14 cellular contexts compared by ENCODE assay signal in genomic region chr19:11204076-11204602, GRCh38. TPM values are rescaled to one million over a fixed set of nuclear protein-coding genes. Genes with fewer than 3 reads are reported as not detected.
DNase-seq lines count a peak whose midpoint lies in the region; ATAC-seq and TF ChIP-seq lines count a peak whose summit lies in the region.
"Had no signal": no experiment of that assay in that cellular context is flagged by ENCODE, and none has a peak within 500 bp of the region (broad histone marks: within the 10 kb centered on the region; RNA-seq: fewer than 3 reads in every experiment).

No MANE protein-coding gene starts in this region.

- H3F3A ChIP-seq in SU-DHL-6 (ENCODE audit: insufficient read depth): 0 out of 2 replicates have a peak, but pooled peaks cover 4% of the 10 kb centered on the region

- no peak for TF ChIP-seq POLR2A in sigmoid colon (IDR thresholded peaks at IDR 0.05)

- no peaks in the 10 kb centered on the region for H3K79me2 ChIP-seq in SU-DHL-6 (ENCODE audit: insufficient read depth, low read length)

- ATAC-seq in GM21390 (IDR thresholded peaks at IDR 0.05; ENCODE audit: unreplicated experiment) (no peak), left colon (no peak)
- ATAC-seq: activated CD8-positive, alpha-beta T cell treated with anti-CD3 and anti-CD28 coated beads, Interleukin-2, amount 10 ng/mL, durations not matched to agents 7 days and 5 days had no signal

- H3K9me3 ChIP-seq in AG04450 (ENCODE audit: control insufficient read depth, insufficient read depth, low read length): no peaks in the 10 kb centered on the region
- H3K9me3 ChIP-seq in SU-DHL-6 (ENCODE audit: insufficient read depth, low read length): no peaks in the 10 kb centered on the region
- H3K9me3 ChIP-seq in left ventricle myocardium inferior (replicated peaks): no peaks in the 10 kb centered on the region
- H3K9me3 ChIP-seq in sigmoid colon: no peaks in the 10 kb centered on the region

- no peak overlapping the region for H3K4me2 ChIP-seq in SU-DHL-6 (ENCODE audit: low read depth, low read length, poor library complexity, severe bottlenecking)

- no peaks in the 10 kb centered on the region for H4K20me1 ChIP-seq in SU-DHL-6 (ENCODE audit: low read depth, low read length)

- DNase-seq in AG04450 (ENCODE audit: low read depth, low spot score) (no peak), left ventricle myocardium inferior (no peak), sigmoid colon (no peak), glomerular visceral epithelial cell (ENCODE audit: extremely low spot score) (no peak), ureter (ENCODE audit: low spot score) (no peak), left colon (no peak)
- DNase-seq: activated CD8-positive, alpha-beta T cell treated with anti-CD3 and anti-CD28 coated beads, Interleukin-2, amount 10 ng/mL, durations not matched to agents 7 days and 5 days; NCI-H187 treated with DMSO at 0.1 percent for 48 hours; T-helper 2 cell had no signal

- H2AFZ ChIP-seq in SU-DHL-6 (ENCODE audit: low read depth, low read length, severe bottlenecking): no peak overlapping the region

- TF ChIP-seq CTCF in AG04450 (IDR thresholded peaks at IDR 0.05; ENCODE audit: low read depth, low read length): no peak
- TF ChIP-seq CTCF in SU-DHL-6 (IDR thresholded peaks at IDR 0.05; ENCODE audit: insufficient read depth, low read length, poor library complexity, severe bottlenecking): peak; percentile 9
- no peak for TF ChIP-seq CTCF in left ventricle myocardium inferior (IDR thresholded peaks at IDR 0.05; ENCODE audit: borderline replicate concordance)
- peak in 1 of 4 experiments; percentile 35 for TF ChIP-seq CTCF in sigmoid colon (IDR thresholded peaks at IDR 0.05)

- no peak overlapping the region for H3K4me3 ChIP-seq in AG04450 (ENCODE audit: low read depth, low read length)
- H3K4me3 ChIP-seq in SU-DHL-6 (ENCODE audit: insufficient read depth, low read length, poor library complexity, severe bottlenecking): no peak overlapping the region
- peak overlapping the region; percentile 54 for H3K4me3 ChIP-seq in left ventricle myocardium inferior
- peak overlapping the region in 3 of 4 donors; percentile 31 to 45 (median 43) for H3K4me3 ChIP-seq in sigmoid colon

- H3K36me3 ChIP-seq in SU-DHL-6 (ENCODE audit: low read length) (no peaks in the 10 kb centered on the region), left ventricle myocardium inferior (peaks cover 61% of the 10 kb centered on the region), sigmoid colon (peaks cover 0 to 24% (median 2%) of the 10 kb centered on the region in 4 donors)

- POLR2A ChIA-PET in AG04450 (lab: Yijun Ruan, JAX): interaction anchor here (0.5 kb wide), 1 partner anchor 39 kb away, joined by 3 read pairs; no protein-coding TSS in a partner anchor

- intact Hi-C loops in left ventricle myocardium inferior (cut with micrococcal nuclease) (loop anchor here (5.0 kb wide), 1 partner anchor 67 kb away; no protein-coding TSS in a partner anchor), sigmoid colon (cut with DNase I) (loop anchor here (1.0 to 10.0 kb wide), 3 partner anchors 67 to 259 kb away; no protein-coding TSS in a partner anchor), left colon (cut with DNase I, micrococcal nuclease) (loop anchor here (5.0 to 10.0 kb wide), 3 partner anchors 67 to 169 kb away; no protein-coding TSS in a partner anchor)

- H3K27ac ChIP-seq in AG04450 (ENCODE audit: low read depth, low read length): peak overlapping the region; percentile 31
- no peak overlapping the region for H3K27ac ChIP-seq in SU-DHL-6 (ENCODE audit: low read depth, low read length)
- peak overlapping the region; percentile 95 for H3K27ac ChIP-seq in left ventricle myocardium inferior (replicated peaks)
- peak overlapping the region; percentile 91 to 98 (median 94) for H3K27ac ChIP-seq in sigmoid colon

- CTCF ChIA-PET in AG04450 (lab: Charles Lee): interaction anchor here (0.8 to 2.3 kb wide), 7 partner anchors 12 to 168 kb away, joined by 3 to 49 read pairs (median 7); no protein-coding TSS in a partner anchor

- TF ChIP-seq EP300 in sigmoid colon (IDR thresholded peaks at IDR 0.05): no peak

- WGBS in sigmoid colon, 2 donors: 83 to 86% methylated on average over 9 of the region's 9 CpGs

- no peaks in the 10 kb centered on the region for H3K9me2 ChIP-seq in SU-DHL-6 (replicated peaks; ENCODE audit: insufficient read depth, low read length)

- H3K27me3 ChIP-seq in AG04450 (ENCODE audit: control insufficient read depth, insufficient read depth, low read length) (no peaks in the 10 kb centered on the region), SU-DHL-6 (ENCODE audit: low read length) (no peaks in the 10 kb centered on the region), left ventricle myocardium inferior (ENCODE audit: low read depth) (no peaks in the 10 kb centered on the region), sigmoid colon (no peaks in the 10 kb centered on the region)

- no peak overlapping the region for H3K9ac ChIP-seq in SU-DHL-6 (ENCODE audit: low read length)

- peaks cover 42% of the 10 kb centered on the region for H3K4me1 ChIP-seq in left ventricle myocardium inferior
- peaks cover 0 to 49% (median 37%) of the 10 kb centered on the region in 4 donors for H3K4me1 ChIP-seq in sigmoid colon

RNA-seq across cellular contexts. Expression of gene KANK2, which starts 6.8 kb away (rescaled TPM):
- polyA plus RNA-seq in AG04450 (2011; rRNA removed): 83.2 and 147 TPM in 2 replicates
- 104 and 195 TPM in 2 replicates for polyA minus RNA-seq in AG04450 (2011; rRNA and poly(A)+ RNA removed)
- total RNA-seq in left ventricle myocardium inferior: 326 TPM
- 1,000 to 10,000 TPM in 2 of 4 donors, 100 to 1,000 TPM in 2; 691 to 1,314 (median 1,068) TPM for total RNA-seq in sigmoid colon
- 100 to 1,000 TPM in 1 of 3 donors, 10 to 100 TPM in 2; 29.8 to 130 (median 89.4) TPM for polyA plus RNA-seq in sigmoid colon
- 170 TPM for total RNA-seq in ureter
- total RNA-seq in left colon: 10 to 100 TPM; 28.5 to 85.3 TPM

RNA-seq across cellular contexts. Expression of gene ANGPTL8, which starts 35.3 kb away (rescaled TPM):
- polyA plus RNA-seq in AG04450 (2011; rRNA removed) (not detected in 2 replicates), sigmoid colon (1 to 10 TPM in 1 of 3 donors, not detected in 2; 8.1 TPM)
- not detected in 2 replicates for polyA minus RNA-seq in AG04450 (2011; rRNA and poly(A)+ RNA removed)
- total RNA-seq in left ventricle myocardium inferior (not detected), sigmoid colon (not detected), ureter (not detected), left colon (not detected)
- total RNA-seq: activated CD8-positive, alpha-beta T cell treated with anti-CD3 and anti-CD28 coated beads, Interleukin-2, amount 10 ng/mL, durations not matched to agents 7 days and 5 days; activated naive CD4-positive, alpha-beta T cell treated with anti-CD3 and anti-CD28 coated beads, Interleukin-2, amount 50 U/mL, for 72 hours; Daoy; H9 had no signal

RNA-seq across cellular contexts. Expression of gene SPC24, which starts 48.6 kb away (rescaled TPM):
- polyA plus RNA-seq in AG04450 (2011; rRNA removed): 6.0 and 7.4 TPM in 2 replicates
- polyA minus RNA-seq in AG04450 (2011; rRNA and poly(A)+ RNA removed): 20.1 and 28.1 TPM in 2 replicates
- 3.9 TPM for total RNA-seq in left ventricle myocardium inferior
- 1 to 10 TPM in 3 of 4 donors, under 1 TPM in 1; 0.99 to 6.0 (median 2.8) TPM for total RNA-seq in sigmoid colon
- polyA plus RNA-seq in sigmoid colon: 10 to 100 TPM in 1 of 3 donors, 1 to 10 TPM in 2; 1.2 to 13.0 (median 2.1) TPM
- 1.4 TPM for total RNA-seq in ureter
- total RNA-seq in left colon: 10 to 100 TPM in 1 of 2 donors, 1 to 10 TPM in 1; 2.6 to 11.6 TPM

RNA-seq across cellular contexts. Expression of gene DOCK6, which starts 58.2 kb away (rescaled TPM):
- polyA plus RNA-seq in AG04450 (2011; rRNA removed): 8.9 and 14.0 TPM in 2 replicates
- 12.6 and 19.7 TPM in 2 replicates for polyA minus RNA-seq in AG04450 (2011; rRNA and poly(A)+ RNA removed)
- 43.2 TPM for total RNA-seq in left ventricle myocardium inferior
- total RNA-seq in sigmoid colon: 10 to 100 TPM; 17.1 to 39.9 (median 20.8) TPM
- 10 to 100 TPM in 2 of 3 donors, 1 to 10 TPM in 1; 8.8 to 40.5 (median 16.2) TPM for polyA plus RNA-seq in sigmoid colon
- 125 TPM for total RNA-seq in ureter
- 10 to 100 TPM; 64.7 to 77.6 TPM for total RNA-seq in left colon

Comparison
In these comparisons a context has a peak if more than half of its experiments do, and no peak if none do; other contexts are left out.
1. H3K4me3 ChIP-seq: peak in left ventricle myocardium inferior (single experiment) and sigmoid colon (3 of 4); none in AG04450 (single experiment) and SU-DHL-6 (single experiment).